Comparison of ENCODE assay signal across 8 cellular contexts in genomic region chr12:46473634-46474201, GRCh38.
DNase-seq lines count a peak whose midpoint lies in the region; ATAC-seq, FAIRE-seq and TF ChIP-seq lines count a peak whose summit lies in the region.

No MANE protein-coding gene starts in this region.

- H3K27me3 ChIP-seq in osteoblast (ENCODE audit: insufficient read depth, low read length) = no peaks in the 10 kb centered on the region

- DNase-seq in DMS 273 (lab: John Stamatoyannopoulos, UW; ENCODE audit: unreplicated experiment) = peak; percentile 30
- no peak for DNase-seq in DMS 273 treated with DMSO at 0.1 percent for 48 hours (lab: John Stamatoyannopoulos, UW)
- peak; percentile 69 for DNase-seq in KG1 (lab: John Stamatoyannopoulos, UW)
- DNase-seq in fibroblast of the aortic adventitia (ENCODE audit: low read depth) = peak; percentile 98
- DNase-seq in osteoblast (ENCODE audit: insufficient read length, low spot score, missing footprints) = peak; percentile 61
- no peak for DNase-seq in NCI-H345 treated with DMSO at 0.1 percent for 48 hours (lab: John Stamatoyannopoulos, UW; ENCODE audit: unreplicated experiment)

- peak overlapping the region; percentile 85 for H2AFZ ChIP-seq in osteoblast (ENCODE audit: low read length)

- FAIRE-seq in TTC549 (lab: Jason Lieb, UNC) = peak; percentile 99

- TF ChIP-seq CTCF in fibroblast of the aortic adventitia (IDR thresholded peaks at IDR 0.05; ENCODE audit: insufficient read depth, low read length) = no peak
- TF ChIP-seq CTCF in osteoblast (IDR thresholded peaks at IDR 0.05; ENCODE audit: extremely low read depth, low read depth, low read length) = no peak

- ATAC-seq in GM21723 (IDR thresholded peaks at IDR 0.05; ENCODE audit: unreplicated experiment) = peak; percentile 80

- no peaks in the 10 kb centered on the region for H3K9me3 ChIP-seq in osteoblast (ENCODE audit: low read depth, low read length)

- H3K36me3 ChIP-seq in osteoblast (ENCODE audit: insufficient read depth, low read length) = no peaks in the 10 kb centered on the region

- H3K4me3 ChIP-seq in fibroblast of the aortic adventitia (ENCODE audit: low read depth, low read length) (no peak overlapping the region), osteoblast (ENCODE audit: insufficient read depth, low read length) (peak overlapping the region; percentile 49)

- no peaks in the 10 kb centered on the region for H4K20me1 ChIP-seq in osteoblast (ENCODE audit: insufficient read depth, low read length)

- peak overlapping the region; percentile 91 for H3K27ac ChIP-seq in osteoblast (ENCODE audit: low read depth, low read length)

- peak overlapping the region; percentile 80 for H3K4me2 ChIP-seq in osteoblast (ENCODE audit: insufficient read depth, low read length)

- H3K79me2 ChIP-seq in osteoblast (ENCODE audit: insufficient read depth, low read length) = no peaks in the 10 kb centered on the region

- H3K4me1 ChIP-seq in osteoblast (ENCODE audit: insufficient read depth, low read length) = peaks cover 44% of the 10 kb centered on the region

Comparison
In these comparisons a context has a peak if more than half of its experiments do, and no peak if none do; other contexts are left out.
1. DNase-seq: peak in DMS 273 (single experiment), KG1 (single experiment), fibroblast of the aortic adventitia (single experiment) and osteoblast (single experiment); none in DMS 273 treated with DMSO at 0.1 percent for 48 hours (single experiment) and NCI-H345 treated with DMSO at 0.1 percent for 48 hours (single experiment).